20 cellular contexts compared by ENCODE assay signal in the genomic region with DNA sequence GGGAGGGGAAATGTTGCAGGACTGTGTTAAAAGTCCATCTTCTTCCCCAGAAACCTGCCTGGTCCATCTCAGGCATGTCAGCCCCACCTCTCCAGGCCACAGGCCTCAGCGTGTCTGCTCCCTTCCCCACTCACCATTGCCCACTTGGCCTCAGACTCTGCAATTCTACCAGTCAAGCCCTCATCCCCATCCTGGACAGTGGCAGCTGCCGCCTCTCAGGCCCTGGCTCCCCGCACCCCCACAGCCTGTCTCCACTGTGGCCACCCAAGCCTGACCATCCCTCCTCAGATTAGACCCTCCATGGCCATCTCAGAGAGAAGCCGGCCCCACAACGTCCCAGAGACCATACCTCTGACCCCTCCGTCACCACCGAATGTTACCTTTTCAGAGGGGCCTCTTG.
DNase-seq lines count a peak whose midpoint lies in the region; ATAC-seq and TF ChIP-seq lines count a peak whose summit lies in the region.
"Had no signal": no experiment of that assay in that cellular context is flagged by ENCODE, and none has a peak within 500 bp of the region (broad histone marks: within the 10 kb centered on the region; RNA-seq: fewer than 3 reads in every experiment).

No MANE protein-coding gene starts in this region.

- H3K27ac ChIP-seq in esophagus muscularis mucosa (replicated peaks in 1 of 4) (no peak overlapping the region), thyroid gland (no peak overlapping the region)
- H3K27ac ChIP-seq: 22Rv1; A549; BLaER1 treated with 17β-estradiol and CSF1 and Interleukin-3, amounts not matched to agents 10 nM and 100 nM; C4-2B had no signal

- no peaks in the 10 kb centered on the region for H3K9me3 ChIP-seq in esophagus muscularis mucosa
- no peaks in the 10 kb centered on the region for H3K9me3 ChIP-seq in thyroid gland
- H3K9me3 ChIP-seq: A549; BLaER1 treated with 17β-estradiol and CSF1 and Interleukin-3, amounts not matched to agents 10 nM and 100 nM; Caco-2 had no signal

- TF ChIP-seq CTCF in GM13977 (IDR thresholded peaks at IDR 0.05; ENCODE audit: extremely low read depth, insufficient read depth, missing control alignments), result no peak
- TF ChIP-seq CTCF in esophagus muscularis mucosa (IDR thresholded peaks at IDR 0.05), result no peak
- no peak for TF ChIP-seq CTCF in thyroid gland (IDR thresholded peaks at IDR 0.05)

- no peak overlapping the region for H3K4me3 Mint-ChIP-seq in activated CD4-positive, alpha-beta T cell treated with anti-CD3 and anti-CD28 coated beads, Interleukin-2, amount 10 ng/mL, durations not matched to agents 24 days and 14 days
- H3K4me3 Mint-ChIP-seq in stimulated activated effector memory CD8-positive, alpha-beta T cell treated with anti-CD3 and anti-CD28 coated beads, Interleukin-12 subunit alpha, Interleukin-12 subunit beta, amount 100 ng/mL, for 72 hours, result no peak overlapping the region
- H3K4me3 Mint-ChIP-seq: B cell; CD4-positive, alpha-beta T cell; CD8-positive, alpha-beta T cell had no signal

- TF ChIP-seq EP300 in esophagus muscularis mucosa (IDR thresholded peaks at IDR 0.05), result no peak

- 86% methylated on average over 7 of the region's 7 CpGs for WGBS in esophagus muscularis mucosa
- 82 to 88% methylated on average over 7 of the region's 7 CpGs for WGBS in thyroid gland, 2 donors

- H3K4me1 ChIP-seq in esophagus muscularis mucosa, result peaks cover 0 to 7% (median 3%) of the 10 kb centered on the region in 4 donors
- no peaks in the 10 kb centered on the region for H3K4me1 ChIP-seq in thyroid gland
- H3K4me1 ChIP-seq: A549, Caco-2 had no signal

- intact Hi-C loops in activated CD4-positive, alpha-beta T cell treated with anti-CD3 and anti-CD28 coated beads, Interleukin-2, amount 10 ng/mL, durations not matched to agents 24 days and 14 days (cut with micrococcal nuclease), result no loop called here
- intact Hi-C loops in esophagus muscularis mucosa (cut with DNase I), result no loop called here
- intact Hi-C loops in thyroid gland (cut with DNase I), result no loop called here
- intact Hi-C loops in left colon (cut with DNase I, micrococcal nuclease), result no loop called here

- H3K9me3 Mint-ChIP-seq in activated CD4-positive, alpha-beta T cell treated with anti-CD3 and anti-CD28 coated beads, Interleukin-2, amount 10 ng/mL, durations not matched to agents 24 days and 14 days, result no peaks in the 10 kb centered on the region
- no peaks in the 10 kb centered on the region for H3K9me3 Mint-ChIP-seq in stimulated activated effector memory CD8-positive, alpha-beta T cell treated with anti-CD3 and anti-CD28 coated beads, Interleukin-12 subunit alpha, Interleukin-12 subunit beta, amount 100 ng/mL, for 72 hours
- H3K9me3 Mint-ChIP-seq: CD4-positive, alpha-beta T cell; CD8-positive, alpha-beta T cell had no signal

- H3K36me3 ChIP-seq in esophagus muscularis mucosa (no peaks in the 10 kb centered on the region), thyroid gland (no peaks in the 10 kb centered on the region)
- H3K36me3 ChIP-seq: BLaER1 treated with 17β-estradiol and CSF1 and Interleukin-3, amounts not matched to agents 10 nM and 100 nM had no signal

- H3K27me3 Mint-ChIP-seq in activated CD4-positive, alpha-beta T cell treated with anti-CD3 and anti-CD28 coated beads, Interleukin-2, amount 10 ng/mL, durations not matched to agents 24 days and 14 days, result peaks cover 7% of the 10 kb centered on the region

- peak; percentile 15 for ATAC-seq in stimulated activated effector memory CD8-positive, alpha-beta T cell treated with anti-CD3 and anti-CD28 coated beads, Interleukin-12 subunit alpha, Interleukin-12 subunit beta, amount 100 ng/mL, for 72 hours
- no peak for ATAC-seq in left colon
- ATAC-seq: A549; CD8-positive, alpha-beta T cell had no signal

- in situ Hi-C loops in GM13977 (cut with MboI; ENCODE audit: low pct_unique_long_range_greater_than_20kb, low sequenced_read_pairs, unreplicated experiment), result no loop called here

- TF ChIP-seq POLR2A in esophagus muscularis mucosa (IDR thresholded peaks at IDR 0.05; ENCODE audit: low read depth), result no peak
- TF ChIP-seq POLR2A in thyroid gland (IDR thresholded peaks at IDR 0.05), result no peak

- no peak overlapping the region for H3K4me3 ChIP-seq in esophagus muscularis mucosa
- H3K4me3 ChIP-seq in thyroid gland (replicated peaks in 1 of 3), result no peak overlapping the region
- H3K4me3 ChIP-seq: A549; BLaER1 treated with 17β-estradiol and CSF1 and Interleukin-3, amounts not matched to agents 10 nM and 100 nM had no signal

- DNase-seq in activated CD4-positive, alpha-beta T cell treated with anti-CD3 and anti-CD28 coated beads, Interleukin-2, amount 10 ng/mL, durations not matched to agents 24 days and 14 days, result peak; percentile 33
- no peak for DNase-seq in activated CD4-positive, alpha-beta T cell treated with anti-CD3 and anti-CD28 coated beads for 4 hours
- DNase-seq in GM13977 (ENCODE audit: low spot score) (peak; percentile 17), esophagus muscularis mucosa (ENCODE audit: extremely low spot score) (peak; percentile 87), NAMALWA (ENCODE audit: low spot score) (no peak), thyroid gland (no peak), left colon (no peak)
- no peak for DNase-seq in stimulated activated effector memory CD8-positive, alpha-beta T cell treated with anti-CD3 and anti-CD28 coated beads, Interleukin-12 subunit alpha, Interleukin-12 subunit beta, amount 100 ng/mL, for 72 hours (ENCODE audit: low spot score in 2 of 2)
- DNase-seq: AML-193; Caco-2; Calu3; CD4-positive, alpha-beta T cell; CD8-positive, alpha-beta T cell; DMS79 treated with DMSO at 0.1 percent for 48 hours; GF-D8 had no signal

- no peak overlapping the region for H3K27ac Mint-ChIP-seq in activated CD4-positive, alpha-beta T cell treated with anti-CD3 and anti-CD28 coated beads, Interleukin-2, amount 10 ng/mL, durations not matched to agents 24 days and 14 days
- no peak overlapping the region for H3K27ac Mint-ChIP-seq in stimulated activated effector memory CD8-positive, alpha-beta T cell treated with anti-CD3 and anti-CD28 coated beads, Interleukin-12 subunit alpha, Interleukin-12 subunit beta, amount 100 ng/mL, for 72 hours
- H3K27ac Mint-ChIP-seq: B cell; CD4-positive, alpha-beta T cell; CD8-positive, alpha-beta T cell had no signal

- no peaks in the 10 kb centered on the region for H3K36me3 Mint-ChIP-seq in activated CD4-positive, alpha-beta T cell treated with anti-CD3 and anti-CD28 coated beads, Interleukin-2, amount 10 ng/mL, durations not matched to agents 24 days and 14 days (ENCODE audit: low read depth)
- H3K36me3 Mint-ChIP-seq in stimulated activated effector memory CD8-positive, alpha-beta T cell treated with anti-CD3 and anti-CD28 coated beads, Interleukin-12 subunit alpha, Interleukin-12 subunit beta, amount 100 ng/mL, for 72 hours, result no peaks in the 10 kb centered on the region
- H3K36me3 Mint-ChIP-seq: CD8-positive, alpha-beta T cell had no signal

- H3K4me1 Mint-ChIP-seq in activated CD4-positive, alpha-beta T cell treated with anti-CD3 and anti-CD28 coated beads, Interleukin-2, amount 10 ng/mL, durations not matched to agents 24 days and 14 days, result no peaks in the 10 kb centered on the region
- peaks cover 6% of the 10 kb centered on the region for H3K4me1 Mint-ChIP-seq in stimulated activated effector memory CD8-positive, alpha-beta T cell treated with anti-CD3 and anti-CD28 coated beads, Interleukin-12 subunit alpha, Interleukin-12 subunit beta, amount 100 ng/mL, for 72 hours
- H3K4me1 Mint-ChIP-seq: B cell had no signal

- peaks cover 0 to 51% (median 3%) of the 10 kb centered on the region in 4 donors for H3K27me3 ChIP-seq in esophagus muscularis mucosa
- H3K27me3 ChIP-seq in thyroid gland, result peaks cover 5% of the 10 kb centered on the region
- H3K27me3 ChIP-seq: BLaER1 treated with 17β-estradiol and CSF1 and Interleukin-3, amounts not matched to agents 10 nM and 100 nM had no signal

Comparison
In these comparisons a context has a peak if more than half of its experiments do, and no peak if none do; other contexts are left out.
1. DNase-seq: peak in activated CD4-positive, alpha-beta T cell treated with anti-CD3 and anti-CD28 coated beads, Interleukin-2, amount 10 ng/mL, durations not matched to agents 24 days and 14 days (single experiment), GM13977 (single experiment) and esophagus muscularis mucosa (single experiment); none in activated CD4-positive, alpha-beta T cell treated with anti-CD3 and anti-CD28 coated beads for 4 hours (0 of 2), stimulated activated effector memory CD8-positive, alpha-beta T cell treated with anti-CD3 and anti-CD28 coated beads, Interleukin-12 subunit alpha, Interleukin-12 subunit beta, amount 100 ng/mL, for 72 hours (0 of 2), NAMALWA (single experiment), thyroid gland (0 of 2) and left colon (0 of 2).